Comparison of ENCODE assay signal across 8 cellular contexts in genomic region chr7:2530076-2530967, GRCh38. TPM values are rescaled to one million over a fixed set of nuclear protein-coding genes. Genes with fewer than 3 reads are reported as not detected.
DNase-seq lines count a peak whose midpoint lies in the region; ATAC-seq, FAIRE-seq and TF ChIP-seq lines count a peak whose summit lies in the region.

No MANE protein-coding gene starts in this region.

- no peak for FAIRE-seq in pancreas (lab: Jason Lieb, UNC)

- ATAC-seq in GM18502 (IDR thresholded peaks at IDR 0.05; ENCODE audit: poor library complexity, unreplicated experiment) (peak; percentile 51), pancreas (peak in 3 of 4 donors; percentile 1 to 11 (median 5))
- peak; percentile 63 to 65 for ATAC-seq in activated CD4-positive, CD25-positive, alpha-beta regulatory T cell treated with anti-CD3 and anti-CD28 coated beads, Interleukin-2, amount 50 U/mL, for 24 hours

- H3K4me1 Mint-ChIP-seq in IgD-negative memory B cell: peaks cover 19 to 29% (median 24%) of the 10 kb centered on the region in 3 donors

- peak overlapping the region; percentile 78 to 94 (median 88) for H3K4me3 Mint-ChIP-seq in IgD-negative memory B cell

- TF ChIP-seq CTCF in coronary artery (IDR thresholded peaks at IDR 0.05) (no peak), pancreas (IDR thresholded peaks at IDR 0.05) (no peak)

- peak overlapping the region; percentile 55 to 89 for H3K27ac ChIP-seq in coronary artery
- peak overlapping the region; percentile 32 to 67 (median 40) for H3K27ac ChIP-seq in pancreas

- peaks cover 1% of the 10 kb centered on the region for H3K36me3 Mint-ChIP-seq in IgD-negative memory B cell

- peaks cover 0 to 9% (median 0%) of the 10 kb centered on the region in 3 donors for H3K36me3 ChIP-seq in pancreas

- H3K27me3 ChIP-seq in pancreas: no peaks in the 10 kb centered on the region

- no peak for DNase-seq in coronary artery (ENCODE audit: low spot score)
- peak in 3 of 6 donors; percentile 47 to 70 (median 59) for DNase-seq in pancreas
- DNase-seq in GOT3 (lab: John Stamatoyannopoulos, UW): no peak
- DNase-seq in cerebellum (ENCODE audit: low spot score): no peak
- no peak for DNase-seq in NCI-H187 treated with DMSO at 0.1 percent for 48 hours (lab: John Stamatoyannopoulos, UW)

- H3K4me1 ChIP-seq in pancreas: peaks cover 25 to 55% (median 31%) of the 10 kb centered on the region in 3 donors

- no peaks in the 10 kb centered on the region for H3K9me3 Mint-ChIP-seq in IgD-negative memory B cell

- intact Hi-C loops in pancreas (cut with DNase I): no loop called here

- 74 to 77% methylated on average over 16 of the region's 16 CpGs for WGBS in pancreas, 2 donors

- no peaks in the 10 kb centered on the region for H3K9me3 ChIP-seq in pancreas

- H3K4me3 ChIP-seq in coronary artery (peak overlapping the region; percentile 8), pancreas (no peak overlapping the region)

- H3K27ac Mint-ChIP-seq in IgD-negative memory B cell: peak overlapping the region; percentile 97 to 98 (median 98)

- H3K27me3 Mint-ChIP-seq in IgD-negative memory B cell: no peaks in the 10 kb centered on the region

RNA-seq across cellular contexts. Expression of gene LFNG, which starts 10.7 kb away (rescaled TPM):
- 1.7 TPM for polyA plus RNA-seq in IgD-negative memory B cell
- total RNA-seq in pancreas: 10 to 100 TPM; 28.2 to 66.8 (median 41.5) TPM
- 10 to 100 TPM; 37.2 to 42.1 TPM for polyA plus RNA-seq in pancreas
- total RNA-seq in cerebellum: 31.3 TPM

RNA-seq across cellular contexts. Expression of gene BRAT1, which starts 25.0 kb away (rescaled TPM):
- polyA plus RNA-seq in IgD-negative memory B cell (39.4 TPM), pancreas (10 to 100 TPM; 44.7 to 54.4 TPM)
- total RNA-seq in pancreas (10 to 100 TPM; 11.8 to 18.1 (median 13.6) TPM), cerebellum (17.4 TPM)

RNA-seq across cellular contexts. Expression of gene IQCE, which starts 28.5 kb away (rescaled TPM):
- polyA plus RNA-seq in IgD-negative memory B cell (2.3 TPM), pancreas (10 to 100 TPM in 1 of 2 donors, 1 to 10 TPM in 1; 8.8 to 10.9 TPM)
- total RNA-seq in pancreas (10 to 100 TPM in 4 of 6 donors, 1 to 10 TPM in 2; 8.8 to 14.1 (median 12.1) TPM), cerebellum (18.9 TPM)

RNA-seq across cellular contexts. Expression of gene GRIFIN, which starts 54.1 kb away (rescaled TPM):
- polyA plus RNA-seq in IgD-negative memory B cell: not detected
- not detected for total RNA-seq in pancreas
- polyA plus RNA-seq in pancreas: not detected
- total RNA-seq in cerebellum: not detected

Comparison
In these comparisons a context has a peak if more than half of its experiments do, and no peak if none do; other contexts are left out.
1. ATAC-seq: peak in every context shown above with its lines; median percentile 64 in activated CD4-positive, CD25-positive, alpha-beta regulatory T cell treated with anti-CD3 and anti-CD28 coated beads, Interleukin-2, amount 50 U/mL, for 24 hours; 51 in GM18502; 5 in pancreas.